Comparison of ENCODE assay signal across 7 cellular contexts in the genomic region with DNA sequence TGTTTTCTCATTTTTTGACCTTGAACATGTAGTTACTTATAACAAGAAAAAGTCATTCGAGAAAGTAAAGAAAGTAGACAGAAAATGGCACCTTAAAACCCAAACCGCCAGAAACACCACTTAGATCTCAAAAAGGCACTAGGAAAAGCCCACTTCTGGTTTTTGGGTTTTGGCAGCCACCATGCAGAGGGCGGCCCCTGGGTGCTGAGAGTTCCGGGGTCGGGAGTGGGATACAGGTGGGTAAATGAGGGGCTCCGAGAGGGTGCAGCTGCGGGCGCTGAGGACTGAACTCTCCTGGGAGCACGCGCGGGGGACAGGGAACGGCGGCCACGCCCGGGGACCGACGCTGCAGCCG. TPM values are rescaled to one million over a fixed set of nuclear protein-coding genes. Genes with fewer than 3 reads are reported as not detected.
DNase-seq lines count a peak whose midpoint lies in the region; ATAC-seq, FAIRE-seq and TF ChIP-seq lines count a peak whose summit lies in the region.

No MANE protein-coding gene starts in this region.

- H3K4me3 Mint-ChIP-seq in T-cell, result peak overlapping the region; percentile 85 to 91 (median 89)

- H3K36me3 Mint-ChIP-seq in T-cell, result no peaks in the 10 kb centered on the region

- no peaks in the 10 kb centered on the region for H3K27me3 Mint-ChIP-seq in T-cell

- FAIRE-seq in small intestine (lab: Jason Lieb, UNC), result no peak

- ATAC-seq in T-cell (replicated peaks in 1 of 4), result no peak
- no peak for ATAC-seq in gastroesophageal sphincter

- H3K4me3 ChIP-seq in H7 (ENCODE audit: insufficient read depth, low read depth, low read length) (peak overlapping the region; percentile 63), gastroesophageal sphincter (peak overlapping the region; percentile 51 to 68), small intestine (ENCODE audit: low read depth in 1 of 2, low read length in 2 of 2) (peak overlapping the region; percentile 56 to 58)

- H3K9me3 ChIP-seq in gastroesophageal sphincter, result no peaks in the 10 kb centered on the region
- no peaks in the 10 kb centered on the region for H3K9me3 ChIP-seq in small intestine (ENCODE audit: control insufficient read depth, low read depth)

- TF ChIP-seq CTCF in gastroesophageal sphincter (IDR thresholded peaks at IDR 0.05), result no peak

- peaks cover 0 to 29% (median 8%) of the 10 kb centered on the region in 3 donors for H3K4me1 ChIP-seq in gastroesophageal sphincter
- H3K4me1 ChIP-seq in small intestine (ENCODE audit: control insufficient read depth in 2 of 2, insufficient read depth in 1 of 2, low read depth in 1 of 2, low read length in 1 of 2), result no peaks in the 10 kb centered on the region

- H3K4me1 Mint-ChIP-seq in T-cell, result peaks cover 0 to 8% (median 6%) of the 10 kb centered on the region in 3 donors

- H3K27ac ChIP-seq in gastroesophageal sphincter, result peak overlapping the region; percentile 11 to 88 (median 88)
- peak overlapping the region in 1 of 2 donors; percentile 52 for H3K27ac ChIP-seq in small intestine (ENCODE audit: low read depth in 1 of 2, low read length in 1 of 2)

- POLR2A ChIA-PET in T-cell (lab: Charles Lee), result no interaction called here

- no peak for TF ChIP-seq EP300 in gastroesophageal sphincter (IDR thresholded peaks at IDR 0.05)

- H3K36me3 ChIP-seq in H7 (replicated peaks; ENCODE audit: control insufficient read depth, insufficient read depth, low read length), result no peaks in the 10 kb centered on the region
- H3K36me3 ChIP-seq in gastroesophageal sphincter, result no peaks in the 10 kb centered on the region
- no peaks in the 10 kb centered on the region for H3K36me3 ChIP-seq in small intestine (ENCODE audit: control insufficient read depth in 2 of 2, insufficient read depth in 2 of 2, low read length in 2 of 2)

- CTCF ChIA-PET in T-cell (lab: Charles Lee), result no interaction called here

- peak overlapping the region; percentile 93 to 94 for H3K27ac Mint-ChIP-seq in T-cell

- peaks cover 0 to 10% (median 9%) of the 10 kb centered on the region in 3 donors for H3K9me3 Mint-ChIP-seq in T-cell

- TF ChIP-seq POLR2A in gastroesophageal sphincter (IDR thresholded peaks at IDR 0.05), result peak in 1 of 2 donors; percentile 24

- WGBS in gastroesophageal sphincter (ENCODE audit: low coverage in 1 of 2), 2 donors, result 14 to 18% methylated on average over 4 to 14 of the region's 18 CpGs
- 2 to 5% (median 4%) methylated on average over 16 to 18 of the region's 18 CpGs for WGBS in small intestine, 3 donors

- H3K27me3 ChIP-seq in H7 (ENCODE audit: control insufficient read depth, insufficient read depth, low read length), result peaks cover 11% of the 10 kb centered on the region
- no peaks in the 10 kb centered on the region for H3K27me3 ChIP-seq in gastroesophageal sphincter
- H3K27me3 ChIP-seq in small intestine (ENCODE audit: control insufficient read depth in 2 of 2, insufficient read depth in 2 of 2, low read length in 2 of 2), result no peaks in the 10 kb centered on the region

- DNase-seq in H7 (no peak), T-cell (no peak), small intestine (no peak), globus pallidus (ENCODE audit: low spot score) (no peak), RKO (ENCODE audit: low spot score) (no peak), NCI-H1694 treated with DMSO at 0.1 percent for 48 hours (lab: John Stamatoyannopoulos, UW) (no peak)

RNA-seq across cellular contexts. Expression of gene TMEM242, which starts 49.2 kb away (rescaled TPM):
- total RNA-seq in H7 (2014; rRNA removed; shearing (Covaris generic)), result 4.6 and 6.5 TPM in 2 replicates
- total RNA-seq in T-cell (10 to 100 TPM; 10.3 to 17.9 (median 12.9) TPM), gastroesophageal sphincter (1 to 10 TPM; 6.6 to 8.4 (median 7.6) TPM)
- 1 to 10 TPM; 3.8 to 7.5 (median 3.8) TPM for polyA plus RNA-seq in small intestine
